In the genomic region with DNA sequence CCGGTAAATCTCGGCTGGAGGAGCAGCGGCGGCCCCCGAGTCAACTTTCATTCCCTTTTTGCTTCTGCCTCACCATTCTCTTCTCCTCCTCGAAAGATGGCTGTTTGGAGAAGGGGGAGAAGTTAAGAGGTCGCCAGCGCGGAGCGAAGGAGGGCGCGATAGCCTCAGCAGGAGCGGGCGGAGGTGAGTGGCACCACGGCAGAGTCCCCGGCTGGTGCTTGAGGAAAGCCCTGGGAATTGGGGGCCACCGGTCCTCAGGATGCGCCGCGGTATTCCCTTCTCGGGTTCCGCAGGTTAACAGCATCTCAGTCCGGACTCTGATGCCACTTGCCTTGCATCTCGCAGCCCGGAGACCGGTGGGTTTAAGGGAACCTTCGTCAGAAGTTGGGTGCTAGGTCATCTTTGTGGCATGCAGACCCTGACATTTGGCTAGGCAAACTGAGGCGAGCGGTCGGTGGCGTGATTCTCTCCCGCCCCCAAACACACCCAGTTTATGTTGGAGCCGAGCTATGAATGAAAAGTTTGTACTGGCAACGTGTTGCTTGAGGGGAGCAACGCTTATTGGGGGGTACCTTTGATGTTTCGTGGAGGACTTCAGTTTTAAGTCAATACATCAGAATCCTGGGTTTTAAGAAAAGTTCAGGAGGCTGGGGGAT, we compare ENCODE assay signal across 8 cellular contexts. TPM values are rescaled to one million over a fixed set of nuclear protein-coding genes. Genes with fewer than 3 reads are reported as not detected.
DNase-seq lines count a peak whose midpoint lies in the region; ATAC-seq and TF ChIP-seq lines count a peak whose summit lies in the region.

No MANE protein-coding gene starts in this region.

- peak overlapping the region; percentile 56 to 94 (median 66) for H3K4me3 ChIP-seq in tibial nerve

- DNase-seq in DMS79 treated with DMSO at 0.1 percent for 48 hours (lab: John Stamatoyannopoulos, UW) (peak; percentile 52), NCI-H1092 (lab: John Stamatoyannopoulos, UW) (peak; percentile 59), chondrocyte (ENCODE audit: low spot score) (peak; percentile 59), lung microvascular endothelial cell (ENCODE audit: low read depth in 2 of 2) (peak; percentile 5 to 8), tibial nerve (ENCODE audit: low spot score in 2 of 2) (no peak), occipital lobe (lab: John Stamatoyannopoulos, UW) (no peak)
- no peak for DNase-seq in stimulated activated CD4-positive, alpha-beta T cell treated with anti-CD3 and anti-CD28 coated beads, Interleukin-2, amount 100 ng/mL, for 48 hours
- DNase-seq in CD4-positive, alpha-beta T cell, result no peak

- H3K27ac ChIP-seq in tibial nerve, result peak overlapping the region in 3 of 4 donors; percentile 9 to 84 (median 20)
- no peak overlapping the region for H3K27ac ChIP-seq in CD4-positive, alpha-beta T cell (ENCODE audit: low read depth, low read length)

- 3 to 4% methylated on average over 30 to 36 of the region's 36 CpGs for WGBS in tibial nerve, 2 donors

- TF ChIP-seq CTCF in chondrocyte (IDR thresholded peaks at IDR 0.05) (no peak), tibial nerve (IDR thresholded peaks at IDR 0.05) (no peak)
- TF ChIP-seq CTCF in CD4-positive, alpha-beta T cell (IDR thresholded peaks at IDR 0.05), result no peak

- peaks cover 0 to 25% (median 5%) of the 10 kb centered on the region in 4 donors for H3K4me1 ChIP-seq in tibial nerve

- intact Hi-C loops in CD4-positive, alpha-beta T cell (cut with DNase I, micrococcal nuclease), result no loop called here

- no peak for TF ChIP-seq EP300 in tibial nerve (IDR thresholded peaks at IDR 0.05)

- no peaks in the 10 kb centered on the region for H3K27me3 ChIP-seq in tibial nerve
- peaks cover 49% of the 10 kb centered on the region for H3K27me3 ChIP-seq in CD4-positive, alpha-beta T cell (ENCODE audit: control insufficient read depth, insufficient read depth, low read length)

- peak overlapping the region; percentile 79 for H3K4me3 Mint-ChIP-seq in chondrocyte (ENCODE audit: unreplicated experiment)
- H3K4me3 Mint-ChIP-seq in CD4-positive, alpha-beta T cell, result no peak overlapping the region

- ATAC-seq in CD4-positive, alpha-beta T cell (ENCODE audit: poor library complexity), result no peak

- CTCF ChIA-PET in CD4-positive, alpha-beta T cell (lab: Charles Lee), result no interaction called here

- H3K9me3 Mint-ChIP-seq in chondrocyte (ENCODE audit: low read depth), result peaks cover 5% of the 10 kb centered on the region
- peaks cover 3% of the 10 kb centered on the region for H3K9me3 Mint-ChIP-seq in CD4-positive, alpha-beta T cell

- TF ChIP-seq POLR2A in tibial nerve (IDR thresholded peaks at IDR 0.05), result no peak

- H3K36me3 Mint-ChIP-seq in chondrocyte (ENCODE audit: low read depth), result peaks cover 4% of the 10 kb centered on the region
- no peaks in the 10 kb centered on the region for H3K36me3 Mint-ChIP-seq in CD4-positive, alpha-beta T cell (ENCODE audit: low read depth)

- peaks cover 0 to 3% (median 0%) of the 10 kb centered on the region in 4 donors for H3K9me3 ChIP-seq in tibial nerve
- H3K9me3 ChIP-seq in CD4-positive, alpha-beta T cell (ENCODE audit: control insufficient read depth, low read length), result no peaks in the 10 kb centered on the region

- POLR2A ChIA-PET in CD4-positive, alpha-beta T cell (lab: Charles Lee), result no interaction called here

- H3K4me1 Mint-ChIP-seq in chondrocyte (ENCODE audit: low read depth), result peaks cover 20% of the 10 kb centered on the region
- H3K4me1 Mint-ChIP-seq in CD4-positive, alpha-beta T cell (ENCODE audit: low read depth), result peaks cover 4% of the 10 kb centered on the region

- no peaks in the 10 kb centered on the region for H3K36me3 ChIP-seq in tibial nerve

- H3K27me3 Mint-ChIP-seq in chondrocyte (ENCODE audit: low read depth), result peaks cover 3% of the 10 kb centered on the region
- peaks cover 54% of the 10 kb centered on the region for H3K27me3 Mint-ChIP-seq in CD4-positive, alpha-beta T cell

- no peak overlapping the region for H3K27ac Mint-ChIP-seq in chondrocyte (ENCODE audit: unreplicated experiment)
- no peak overlapping the region for H3K27ac Mint-ChIP-seq in CD4-positive, alpha-beta T cell

RNA-seq across cellular contexts. Expression of a gene that starts 59.5 kb away (rescaled TPM):
- total RNA-seq in chondrocyte (not detected in 3 replicates), lung microvascular endothelial cell (not detected in 2 replicates), tibial nerve (not detected), occipital lobe (not detected)
- not detected for total RNA-seq in CD4-positive, alpha-beta T cell

Comparison
In these comparisons a context has a peak if more than half of its experiments do, and no peak if none do; other contexts are left out.
1. DNase-seq: peak in DMS79 treated with DMSO at 0.1 percent for 48 hours (single experiment), NCI-H1092 (single experiment), chondrocyte (single experiment) and lung microvascular endothelial cell (2 of 2); none in tibial nerve (0 of 2), stimulated activated CD4-positive, alpha-beta T cell treated with anti-CD3 and anti-CD28 coated beads, Interleukin-2, amount 100 ng/mL, for 48 hours (0 of 2), occipital lobe (single experiment) and CD4-positive, alpha-beta T cell (0 of 10).